Comparison of ENCODE assay signal across 26 cellular contexts in genomic region chr9:69474821-69475220, GRCh38.
A peak's percentile ranks its signal among the peaks of the same experiment; 100 is the strongest.
DNase-seq lines count a peak whose midpoint lies in the region; ATAC-seq and TF ChIP-seq lines count a peak whose summit lies in the region.
"Had no signal": no experiment of that assay in that cellular context is flagged by ENCODE, and none has a peak within 500 bp of the region (broad histone marks: within the 10 kb centered on the region; RNA-seq: fewer than 3 reads in every experiment).

No MANE protein-coding gene starts in this region.

- no peaks in the 10 kb centered on the region for H3K9me3 Mint-ChIP-seq in activated T-cell treated with anti-CD3 and anti-CD28 coated beads, Interleukin-2, amount 50 U/mL, for 72 hours
- no peaks in the 10 kb centered on the region for H3K9me3 Mint-ChIP-seq in activated T-cell treated with anti-CD3 and anti-CD28 coated beads, Interleukin-2, amount 50 U/mL, for 24 hours
- no peaks in the 10 kb centered on the region for H3K9me3 Mint-ChIP-seq in stimulated activated effector memory CD8-positive, alpha-beta T cell treated with anti-CD3 and anti-CD28 coated beads, Interleukin-12 subunit alpha, Interleukin-12 subunit beta, amount 100 ng/mL, for 72 hours
- H3K9me3 Mint-ChIP-seq: HFFc6 had no signal

- TF ChIP-seq CTCF in VCaP (conservative IDR thresholded peaks at IDR 0.05) (no peak), GM10248 (IDR thresholded peaks at IDR 0.05; ENCODE audit: control extremely low read depth, extremely low read depth, low read depth, missing control alignments) (no peak)

- no peaks in the 10 kb centered on the region for H3K27me3 Mint-ChIP-seq in activated T-cell treated with anti-CD3 and anti-CD28 coated beads, Interleukin-2, amount 50 U/mL, for 72 hours (ENCODE audit: low read depth)
- H3K27me3 Mint-ChIP-seq in activated T-cell treated with anti-CD3 and anti-CD28 coated beads, Interleukin-2, amount 50 U/mL, for 24 hours, result peaks cover 12% of the 10 kb centered on the region

- H3K4me3 Mint-ChIP-seq in activated T-cell treated with anti-CD3 and anti-CD28 coated beads, Interleukin-2, amount 50 U/mL, for 72 hours, result peak overlapping the region; percentile 40 to 44
- no peak overlapping the region for H3K4me3 Mint-ChIP-seq in activated T-cell treated with anti-CD3 and anti-CD28 coated beads, Interleukin-2, amount 50 U/mL, for 24 hours
- H3K4me3 Mint-ChIP-seq in stimulated activated effector memory CD8-positive, alpha-beta T cell treated with anti-CD3 and anti-CD28 coated beads, Interleukin-12 subunit alpha, Interleukin-12 subunit beta, amount 100 ng/mL, for 72 hours, result peak overlapping the region; percentile 57
- H3K4me3 Mint-ChIP-seq: CD14-positive monocyte, HFFc6 had no signal

- no peak for DNase-seq in activated T-cell treated with anti-CD3 and anti-CD28 coated beads, Interleukin-2, amount 50 U/mL, for 72 hours
- DNase-seq in activated T-cell treated with anti-CD3 and anti-CD28 coated beads, Interleukin-2, amount 50 U/mL, for 24 hours, result no peak
- DNase-seq in Jurkat, Clone E6-1 (ENCODE audit: low read depth, low spot score), result peak; percentile 63
- DNase-seq in stimulated activated effector memory CD8-positive, alpha-beta T cell treated with anti-CD3 and anti-CD28 coated beads, Interleukin-12 subunit alpha, Interleukin-12 subunit beta, amount 100 ng/mL, for 72 hours (ENCODE audit: low spot score in 2 of 2), result no peak
- DNase-seq in DMS53 (lab: John Stamatoyannopoulos, UW) (no peak), NCI-H187 (lab: John Stamatoyannopoulos, UW) (no peak), GM10248 (ENCODE audit: extremely low spot score) (no peak)
- DNase-seq: activated effector memory CD4-positive, alpha-beta T cell treated with Interleukin-2 at 50 U/mL for 16 hours; body of pancreas; dermis blood vessel endothelial cell; esophagus squamous epithelium; foreskin melanocyte; GOT3; HFFc6; left colon; NCI-H1092; NCI-H1930; NCI-H2227 treated with DMSO at 0.1 percent for 48 hours; NCI-H526 treated with DMSO at 0.1 percent for 48 hours; stimulated activated CD4-positive, alpha-beta T cell treated with anti-CD3 and anti-CD28 coated beads, Interleukin-4, amount 100 ng/mL, for 4 hours; testis had no signal

- peak overlapping the region; percentile 31; the same call in 1 of the 2 replicates for H3K27ac ChIP-seq in VCaP
- H3K27ac ChIP-seq: body of pancreas, esophagus squamous epithelium, neutrophil, testis had no signal

- POLR2A ChIA-PET in GM10248 (lab: Yijun Ruan, JAX), result no interaction called here

- peak overlapping the region; percentile 9; the same call in 1 of the 2 replicates for H3K4me3 ChIP-seq in Jurkat, Clone E6-1 (ENCODE audit: low read length)
- H3K4me3 ChIP-seq: body of pancreas, esophagus squamous epithelium, testis had no signal

- CTCF ChIA-PET in GM10248 (lab: Yijun Ruan, JAX), result interaction anchor here (1.2 kb wide), 1 partner anchor 12 kb away, joined by 6 read pairs; no protein-coding TSS in a partner anchor

- H3K27ac Mint-ChIP-seq in activated T-cell treated with anti-CD3 and anti-CD28 coated beads, Interleukin-2, amount 50 U/mL, for 72 hours, result no peak overlapping the region
- H3K27ac Mint-ChIP-seq in activated T-cell treated with anti-CD3 and anti-CD28 coated beads, Interleukin-2, amount 50 U/mL, for 24 hours, result no peak overlapping the region
- H3K27ac Mint-ChIP-seq in stimulated activated effector memory CD8-positive, alpha-beta T cell treated with anti-CD3 and anti-CD28 coated beads, Interleukin-12 subunit alpha, Interleukin-12 subunit beta, amount 100 ng/mL, for 72 hours, result no peak overlapping the region
- H3K27ac Mint-ChIP-seq: CD14-positive monocyte, HFFc6 had no signal

- ATAC-seq in activated T-cell treated with anti-CD3 and anti-CD28 coated beads, Interleukin-2, amount 50 U/mL, for 72 hours (replicated peaks in 1 of 2), result peak; percentile 51 to 58
- ATAC-seq in stimulated activated effector memory CD8-positive, alpha-beta T cell treated with anti-CD3 and anti-CD28 coated beads, Interleukin-12 subunit alpha, Interleukin-12 subunit beta, amount 100 ng/mL, for 72 hours, result peak; percentile 89
- ATAC-seq: activated CD4-positive, CD25-positive, alpha-beta regulatory T cell treated with anti-CD3 and anti-CD28 coated beads, Interleukin-2, amount 50 U/mL, for 24 hours; body of pancreas; left colon; sciatic nerve had no signal

- no peaks in the 10 kb centered on the region for H3K36me3 Mint-ChIP-seq in activated T-cell treated with anti-CD3 and anti-CD28 coated beads, Interleukin-2, amount 50 U/mL, for 72 hours (ENCODE audit: insufficient read depth in 2 of 2)
- H3K36me3 Mint-ChIP-seq in activated T-cell treated with anti-CD3 and anti-CD28 coated beads, Interleukin-2, amount 50 U/mL, for 24 hours (ENCODE audit: low read depth), result no peaks in the 10 kb centered on the region
- H3K36me3 Mint-ChIP-seq in stimulated activated effector memory CD8-positive, alpha-beta T cell treated with anti-CD3 and anti-CD28 coated beads, Interleukin-12 subunit alpha, Interleukin-12 subunit beta, amount 100 ng/mL, for 72 hours, result no peaks in the 10 kb centered on the region
- H3K36me3 Mint-ChIP-seq: CD14-positive monocyte had no signal

- H3K4me1 Mint-ChIP-seq in activated T-cell treated with anti-CD3 and anti-CD28 coated beads, Interleukin-2, amount 50 U/mL, for 72 hours (ENCODE audit: low read depth), result peaks cover 21% of the 10 kb centered on the region
- H3K4me1 Mint-ChIP-seq in activated T-cell treated with anti-CD3 and anti-CD28 coated beads, Interleukin-2, amount 50 U/mL, for 24 hours (ENCODE audit: low read depth), result peaks cover 24% of the 10 kb centered on the region
- peaks cover 21% of the 10 kb centered on the region for H3K4me1 Mint-ChIP-seq in stimulated activated effector memory CD8-positive, alpha-beta T cell treated with anti-CD3 and anti-CD28 coated beads, Interleukin-12 subunit alpha, Interleukin-12 subunit beta, amount 100 ng/mL, for 72 hours
- H3K4me1 Mint-ChIP-seq: CD14-positive monocyte had no signal
